8 cellular contexts compared by ENCODE assay signal in genomic region chr2:111454404-111454803, GRCh38.
A peak's percentile ranks its signal among the peaks of the same experiment; 100 is the strongest.
DNase-seq lines count a peak whose midpoint lies in the region; ATAC-seq and TF ChIP-seq lines count a peak whose summit lies in the region.
"Not testable (repeated sequence)": the region's sequence is repeated elsewhere in the genome, so short reads cannot be mapped to it uniquely, and the experiment has no call there.

No MANE protein-coding gene starts in this region.

- H3K9me3 ChIP-seq in Peyer's patch; adipocyte (ENCODE audit: control insufficient read depth, low read length): not testable (repeated sequence)

- H3K4me3 ChIP-seq in Peyer's patch; adipocyte (ENCODE audit: low read length); fibroblast of pulmonary artery (replicated peaks; ENCODE audit: low read depth, low read length): not testable (repeated sequence)

- H3K27ac Mint-ChIP-seq in memory B cell, result not testable (repeated sequence)

- H3K27me3 Mint-ChIP-seq in memory B cell, result not testable (repeated sequence)

- not testable (repeated sequence) for H3K4me1 Mint-ChIP-seq in memory B cell

- H3K27ac ChIP-seq in Peyer's patch, result not testable (repeated sequence)

- H3K4me3 Mint-ChIP-seq in memory B cell, result not testable (repeated sequence)

- not testable (repeated sequence) for H3K9me3 Mint-ChIP-seq in memory B cell

- POLR2A ChIA-PET in GM10248 (lab: Yijun Ruan, JAX), result not testable (repeated sequence)

- H3K36me3 ChIP-seq in Peyer's patch; adipocyte (ENCODE audit: control insufficient read depth, insufficient read depth, low read length, severe bottlenecking): not testable (repeated sequence)

- CTCF ChIA-PET in GM10248 (lab: Yijun Ruan, JAX), result not testable (repeated sequence)

- not testable (repeated sequence) for H3K4me1 ChIP-seq in Peyer's patch; adipocyte (ENCODE audit: control insufficient read depth, insufficient read depth, low read length)

- not testable (repeated sequence) for TF ChIP-seq POLR2A in Peyer's patch (IDR thresholded peaks at IDR 0.05)

- peak; percentile 13 for TF ChIP-seq CTCF in GM10248 (IDR thresholded peaks at IDR 0.05; ENCODE audit: control extremely low read depth, extremely low read depth, low read depth, missing control alignments)
- TF ChIP-seq CTCF in Peyer's patch (IDR thresholded peaks at IDR 0.05), result peak in 1 of 6 experiments; percentile 20
- not testable (repeated sequence) for TF ChIP-seq CTCF in fibroblast of pulmonary artery (IDR thresholded peaks at IDR 0.05; ENCODE audit: low read length, missing control alignments)

- DNase-seq in GM10248 (ENCODE audit: extremely low spot score), result not testable (repeated sequence)
- peak in 2 of 3 donors; percentile 43 to 64 for DNase-seq in Peyer's patch
- peak; percentile 45 for DNase-seq in adipocyte (ENCODE audit: low read depth)
- peak; percentile 79 for DNase-seq in fibroblast of pulmonary artery (ENCODE audit: low read depth)
- DNase-seq in memory B cell (ENCODE audit: low spot score in 2 of 2), result peak in 1 of 2 donors; percentile 29
- peak; percentile 18 for DNase-seq in superior temporal gyrus (ENCODE audit: extremely low spot score)

- ATAC-seq in GM21515 (IDR thresholded peaks at IDR 0.05; ENCODE audit: unreplicated experiment), result peak; percentile 82
- ATAC-seq in HG03108 (IDR thresholded peaks at IDR 0.05; ENCODE audit: unreplicated experiment), result peak; percentile 63
- ATAC-seq in memory B cell (ENCODE audit: low read depth), result peak; percentile 98

- not testable (repeated sequence) for H3K9ac ChIP-seq in adipocyte (ENCODE audit: low read length)

- H3K36me3 Mint-ChIP-seq in memory B cell, result not testable (repeated sequence)

- not testable (repeated sequence) for H3K27me3 ChIP-seq in Peyer's patch; adipocyte (replicated peaks; ENCODE audit: control insufficient read depth, insufficient read depth, low read length)
